ENCODE assay signal across 1 cellular context in genomic region chr6:118571121-118571520, GRCh38.
TF ChIP-seq lines count a peak whose summit lies in the region.

No MANE protein-coding gene starts in this region.

TF ChIP-seq in GM12878, 131 proteins besides CTCF, POLR2A, EP300 and RAD21:
- no peak for TF ChIP-seq ZBTB40 (IDR thresholded peaks at IDR 0.05; ENCODE audit: borderline replicate concordance)
- TF ChIP-seq TCF7 (IDR thresholded peaks at IDR 0.05; ENCODE audit: borderline replicate concordance): peak; percentile 23; the same call in 1 of the 2 replicates
- TF ChIP-seq E2F8 (IDR thresholded peaks at IDR 0.05; ENCODE audit: low read depth, partially characterized antibody): no peak
- TF ChIP-seq CHD1 (IDR thresholded peaks at IDR 0.05; ENCODE audit: low read depth, low read length): no peak
- TF ChIP-seq RUNX3 (IDR thresholded peaks at IDR 0.05; ENCODE audit: low read length): peak; percentile 55; the same call in 1 of the 2 replicates
- no peak for TF ChIP-seq BHLHE40 (IDR thresholded peaks at IDR 0.05; ENCODE audit: borderline replicate concordance in 1 of 2, low read depth in 2 of 2, low read length in 1 of 2)
- no peak for TF ChIP-seq POLR2AphosphoS5 (IDR thresholded peaks at IDR 0.05; ENCODE audit: low read length)
- TF ChIP-seq, protein P1, sequence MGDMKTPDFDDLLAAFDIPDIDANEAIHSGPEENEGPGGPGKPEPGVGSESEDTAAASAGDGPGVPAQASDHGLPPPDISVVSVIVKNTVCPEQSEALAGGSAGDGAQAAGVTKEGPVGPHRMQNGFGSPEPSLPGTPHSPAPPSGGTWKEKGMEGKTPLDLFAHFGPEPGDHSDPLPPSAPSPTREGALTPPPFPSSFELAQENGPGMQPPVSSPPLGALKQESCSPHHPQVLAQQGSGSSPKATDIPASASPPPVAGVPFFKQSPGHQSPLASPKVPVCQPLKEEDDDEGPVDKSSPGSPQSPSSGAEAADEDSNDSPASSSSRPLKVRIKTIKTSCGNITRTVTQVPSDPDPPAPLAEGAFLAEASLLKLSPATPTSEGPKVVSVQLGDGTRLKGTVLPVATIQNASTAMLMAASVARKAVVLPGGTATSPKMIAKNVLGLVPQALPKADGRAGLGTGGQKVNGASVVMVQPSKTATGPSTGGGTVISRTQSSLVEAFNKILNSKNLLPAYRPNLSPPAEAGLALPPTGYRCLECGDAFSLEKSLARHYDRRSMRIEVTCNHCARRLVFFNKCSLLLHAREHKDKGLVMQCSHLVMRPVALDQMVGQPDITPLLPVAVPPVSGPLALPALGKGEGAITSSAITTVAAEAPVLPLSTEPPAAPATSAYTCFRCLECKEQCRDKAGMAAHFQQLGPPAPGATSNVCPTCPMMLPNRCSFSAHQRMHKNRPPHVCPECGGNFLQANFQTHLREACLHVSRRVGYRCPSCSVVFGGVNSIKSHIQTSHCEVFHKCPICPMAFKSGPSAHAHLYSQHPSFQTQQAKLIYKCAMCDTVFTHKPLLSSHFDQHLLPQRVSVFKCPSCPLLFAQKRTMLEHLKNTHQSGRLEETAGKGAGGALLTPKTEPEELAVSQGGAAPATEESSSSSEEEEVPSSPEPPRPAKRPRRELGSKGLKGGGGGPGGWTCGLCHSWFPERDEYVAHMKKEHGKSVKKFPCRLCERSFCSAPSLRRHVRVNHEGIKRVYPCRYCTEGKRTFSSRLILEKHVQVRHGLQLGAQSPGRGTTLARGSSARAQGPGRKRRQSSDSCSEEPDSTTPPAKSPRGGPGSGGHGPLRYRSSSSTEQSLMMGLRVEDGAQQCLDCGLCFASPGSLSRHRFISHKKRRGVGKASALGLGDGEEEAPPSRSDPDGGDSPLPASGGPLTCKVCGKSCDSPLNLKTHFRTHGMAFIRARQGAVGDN (IDR thresholded peaks at IDR 0.05): no peak
- no peak for TF ChIP-seq ATF3 (IDR thresholded peaks at IDR 0.05; ENCODE audit: borderline replicate concordance, extremely low read depth, low read depth, low read length)
